In genomic region chr2:42105330-42106256, GRCh38 we compare ENCODE assay signal across 8 cellular contexts. TPM values are rescaled to one million over a fixed set of nuclear protein-coding genes. Genes with fewer than 3 reads are reported as not detected.
DNase-seq lines count a peak whose midpoint lies in the region; ATAC-seq and TF ChIP-seq lines count a peak whose summit lies in the region.

No MANE protein-coding gene starts in this region.

- BruUV-seq in mammary epithelial cell (replicated peaks; lab: Mats Ljungman, UMichigan), result no TSS peak

- H3K4me1 ChIP-seq in breast epithelium (peaks cover 0 to 8% of the 10 kb centered on the region in 2 donors), mammary epithelial cell (ENCODE audit: insufficient read depth, low read length) (peaks cover 5% of the 10 kb centered on the region), esophagus (ENCODE audit: control insufficient read depth in 2 of 2, insufficient read depth in 2 of 2, low read length in 1 of 2) (peaks cover 5 to 12% of the 10 kb centered on the region in 2 donors)

- CTCF ChIA-PET in mammary epithelial cell (lab: Charles Lee; ENCODE audit: low non-redundant PET), result no interaction called here

- intact Hi-C loops in breast epithelium (cut with DNase I; ENCODE audit: low total_unique reads), result loop anchor here (10.0 kb wide), 1 partner anchor 129 kb away; no protein-coding TSS in a partner anchor
- intact Hi-C loops in mammary epithelial cell (cut with micrococcal nuclease), result no loop called here

- H2AFZ ChIP-seq in mammary epithelial cell (ENCODE audit: low read depth, low read length), result no peak overlapping the region

- H3K36me3 ChIP-seq in breast epithelium (no peaks in the 10 kb centered on the region), mammary epithelial cell (ENCODE audit: insufficient read depth, low read length) (no peaks in the 10 kb centered on the region), esophagus (ENCODE audit: control insufficient read depth in 2 of 2, insufficient read depth in 2 of 2, low read length in 1 of 2) (no peaks in the 10 kb centered on the region)

- peak overlapping the region; percentile 64 to 66 for H3K27ac ChIP-seq in breast epithelium
- H3K27ac ChIP-seq in mammary epithelial cell (ENCODE audit: insufficient read depth, low read depth, low read length), result no peak overlapping the region
- H3K27ac ChIP-seq in esophagus (ENCODE audit: low read depth in 2 of 2, low read length in 1 of 2), result peak overlapping the region; percentile 35 to 69

- ATAC-seq in HG03442 (IDR thresholded peaks at IDR 0.05; ENCODE audit: unreplicated experiment), result peak; percentile 36

- no peak overlapping the region for H3K4me2 ChIP-seq in mammary epithelial cell (ENCODE audit: insufficient read depth, low read depth, low read length)

- H3K9ac ChIP-seq in mammary epithelial cell (ENCODE audit: insufficient read depth, low read length), result no peak overlapping the region

- WGBS in mammary epithelial cell (ENCODE audit: low coverage, missing lambda C conversion rate), result 84% methylated on average over 13 of the region's 14 CpGs
- 64 to 68% methylated on average over 14 of the region's 14 CpGs for WGBS in esophagus, 2 donors

- H3K27me3 ChIP-seq in breast epithelium (no peaks in the 10 kb centered on the region), mammary epithelial cell (ENCODE audit: insufficient read depth, low read length) (no peaks in the 10 kb centered on the region), esophagus (ENCODE audit: control insufficient read depth in 1 of 2, insufficient read depth in 2 of 2, low read length in 2 of 2) (no peaks in the 10 kb centered on the region)

- H4K20me1 ChIP-seq in mammary epithelial cell (ENCODE audit: insufficient read depth, low read length), result no peaks in the 10 kb centered on the region

- no peak for TF ChIP-seq POLR2A in breast epithelium (IDR thresholded peaks at IDR 0.05)

- dilution Hi-C loops in mammary epithelial cell (cut with HindIII; ENCODE audit: low sequenced_read_pairs), result no loop called here

- no peaks in the 10 kb centered on the region for H3K79me2 ChIP-seq in mammary epithelial cell (ENCODE audit: insufficient read depth, low read length)

- H3K9me3 ChIP-seq in breast epithelium (no peaks in the 10 kb centered on the region), mammary epithelial cell (replicated peaks; ENCODE audit: insufficient read depth, low read length) (no peaks in the 10 kb centered on the region), esophagus (ENCODE audit: control insufficient read depth in 2 of 2, insufficient read depth in 1 of 2, low read depth in 1 of 2, low read length in 1 of 2) (no peaks in the 10 kb centered on the region)

- H3K4me3 ChIP-seq in breast epithelium (no peak overlapping the region), mammary epithelial cell (replicated peaks in 1 of 3; ENCODE audit: insufficient read depth in 1 of 3, low read depth in 2 of 3, low read length in 3 of 3) (no peak overlapping the region), esophagus (ENCODE audit: low read depth in 1 of 2, low read length in 2 of 2) (no peak overlapping the region)

- no peak for DNase-seq in breast epithelium (ENCODE audit: low spot score in 2 of 2)
- no peak for DNase-seq in mammary epithelial cell
- DNase-seq in activated CD4-positive, CD25-positive, alpha-beta regulatory T cell treated with anti-CD3 and anti-CD28 coated beads, Interleukin-2, amount 50 U/mL, for 72 hours, result peak; percentile 61
- DNase-seq in stimulated activated CD4-positive, alpha-beta T cell treated with anti-CD3 and anti-CD28 coated beads, Interleukin-15, amount 100 ng/mL, for 48 hours (ENCODE audit: low read depth in 2 of 2), result peak; percentile 63 to 74
- DNase-seq in cerebellar cortex (ENCODE audit: low spot score), result no peak
- no peak for DNase-seq in glomerular visceral epithelial cell (ENCODE audit: extremely low spot score)

- TF ChIP-seq CTCF in breast epithelium (IDR thresholded peaks at IDR 0.05), result no peak
- no peak for TF ChIP-seq CTCF in mammary epithelial cell (conservative IDR thresholded peaks at IDR 0.05 in 1 of 2, IDR thresholded peaks at IDR 0.05 in 1 of 2; ENCODE audit: extremely low read depth in 1 of 2, insufficient read depth in 1 of 2, low read depth in 1 of 2, low read length in 2 of 2)

- in situ Hi-C loops in mammary epithelial cell (cut with MboI; ENCODE audit: low sequenced_read_pairs in 2 of 2), result loop anchor here (10.0 to 25.0 kb wide), 2 partner anchors 229 to 232 kb away; no protein-coding TSS in a partner anchor

RNA-seq across cellular contexts. Expression of gene PKDCC, which starts 57.8 kb away (rescaled TPM):
- 100 to 1,000 TPM in 1 of 3 donors, 10 to 100 TPM in 2; 19.3 to 131 (median 95.4) TPM for total RNA-seq in breast epithelium
- total RNA-seq in mammary epithelial cell, result under 1 TPM in 1 of 2 donors, not detected in 1; 0.17 TPM
- not detected for polyA plus RNA-seq in mammary epithelial cell
- not detected for polyA minus RNA-seq in mammary epithelial cell
- 1 to 10 TPM; 3.7 to 6.2 TPM for polyA plus RNA-seq in esophagus

Comparison
In these comparisons a context has a peak if more than half of its experiments do, and no peak if none do; other contexts are left out.
1. RNA of gene PKDCC, which starts 57.8 kb away (total RNA-seq): 19.3 to 131 TPM in breast epithelium; 0.17 TPM in mammary epithelial cell; every median in the first group is over 10 times any median in the second.
2. DNase-seq: peak in activated CD4-positive, CD25-positive, alpha-beta regulatory T cell treated with anti-CD3 and anti-CD28 coated beads, Interleukin-2, amount 50 U/mL, for 72 hours (single experiment) and stimulated activated CD4-positive, alpha-beta T cell treated with anti-CD3 and anti-CD28 coated beads, Interleukin-15, amount 100 ng/mL, for 48 hours (2 of 2); none in breast epithelium (0 of 2), mammary epithelial cell (single experiment), cerebellar cortex (single experiment) and glomerular visceral epithelial cell (single experiment).